Comparison of ENCODE assay signal across 16 cellular contexts in genomic region chr11:131924446-131925240, GRCh38.
DNase-seq lines count a peak whose midpoint lies in the region; ATAC-seq and TF ChIP-seq lines count a peak whose summit lies in the region.
"Had no signal": no experiment of that assay in that cellular context is flagged by ENCODE, and none has a peak within 500 bp of the region (broad histone marks: within the 10 kb centered on the region; RNA-seq: fewer than 3 reads in every experiment).

No MANE protein-coding gene starts in this region.

- H3K4me1 Mint-ChIP-seq in activated CD8-positive, alpha-beta T cell treated with anti-CD3 and anti-CD28 coated beads for 36 hours (ENCODE audit: low read depth): no peaks in the 10 kb centered on the region
- H3K4me1 Mint-ChIP-seq: IgD-negative memory B cell had no signal

- ATAC-seq in Right ventricle myocardium superior (ENCODE audit: poor library complexity) (peak; percentile 39), heart left ventricle (no peak)
- no peak for ATAC-seq in activated CD8-positive, alpha-beta T cell treated with anti-CD3 and anti-CD28 coated beads for 36 hours
- ATAC-seq: Panc1 had no signal

- H3K27ac ChIP-seq in heart left ventricle (no peak overlapping the region), tibial artery (no peak overlapping the region)
- H3K27ac ChIP-seq: ascending aorta, tibial nerve had no signal

- H3K4me3 Mint-ChIP-seq in activated CD8-positive, alpha-beta T cell treated with anti-CD3 and anti-CD28 coated beads for 36 hours: no peak overlapping the region
- H3K4me3 Mint-ChIP-seq: IgD-negative memory B cell, mesothelial cell of epicardium had no signal

- H3K36me3 ChIP-seq in heart left ventricle (no peaks in the 10 kb centered on the region), skeletal muscle satellite cell (ENCODE audit: insufficient read depth, low read length) (no peaks in the 10 kb centered on the region), tibial artery (no peaks in the 10 kb centered on the region)
- H3K36me3 ChIP-seq: ascending aorta, tibial nerve had no signal

- H3K27ac Mint-ChIP-seq in activated CD8-positive, alpha-beta T cell treated with anti-CD3 and anti-CD28 coated beads for 36 hours: no peak overlapping the region
- H3K27ac Mint-ChIP-seq: IgD-negative memory B cell, mesothelial cell of epicardium had no signal

- H3K4me3 ChIP-seq in heart left ventricle (no peak overlapping the region), fibroblast of the aortic adventitia (ENCODE audit: low read depth, low read length) (no peak overlapping the region), skeletal muscle satellite cell (ENCODE audit: low read length) (peak overlapping the region; percentile 9), tibial artery (no peak overlapping the region)
- H3K4me3 ChIP-seq: ascending aorta, tibial nerve had no signal

- H3K9me3 ChIP-seq in heart left ventricle: no peaks in the 10 kb centered on the region
- H3K9me3 ChIP-seq in skeletal muscle satellite cell (replicated peaks; ENCODE audit: low read length): no peaks in the 10 kb centered on the region
- H3K9me3 ChIP-seq in tibial artery: no peaks in the 10 kb centered on the region
- H3K9me3 ChIP-seq: ascending aorta, tibial nerve had no signal

- H3K4me1 ChIP-seq in heart left ventricle (peaks cover 0 to 9% (median 0%) of the 10 kb centered on the region in 12 donors), skeletal muscle satellite cell (ENCODE audit: control insufficient read depth, insufficient read depth, low read length) (peaks cover 16% of the 10 kb centered on the region), tibial artery (no peaks in the 10 kb centered on the region)
- H3K4me1 ChIP-seq: ascending aorta had no signal

- TF ChIP-seq POLR2A in heart left ventricle (IDR thresholded peaks at IDR 0.05): no peak

- intact Hi-C loops in Right ventricle myocardium superior (cut with DNase I) (no loop called here), heart left ventricle (cut with DNase I) (loop anchor here in 1 of 10 donors (10.0 kb wide), 1 partner anchor 60 kb away; no protein-coding TSS in a partner anchor), tibial artery (cut with DNase I; ENCODE audit: low total_unique reads) (no loop called here)
- intact Hi-C loops in activated CD8-positive, alpha-beta T cell treated with anti-CD3 and anti-CD28 coated beads for 36 hours (cut with micrococcal nuclease): no loop called here

- H3K27me3 ChIP-seq in heart left ventricle (no peaks in the 10 kb centered on the region), skeletal muscle satellite cell (ENCODE audit: control insufficient read depth, insufficient read depth, low read length) (no peaks in the 10 kb centered on the region), tibial artery (no peaks in the 10 kb centered on the region)
- H3K27me3 ChIP-seq: ascending aorta, tibial nerve had no signal

- CTCF ChIA-PET in activated CD8-positive, alpha-beta T cell treated with anti-CD3 and anti-CD28 coated beads for 36 hours (lab: Charles Lee): no interaction called here

- H3K4me2 ChIP-seq in skeletal muscle satellite cell (ENCODE audit: low read length): peak overlapping the region; percentile 69

- WGBS in heart left ventricle, 4 donors: 32 to 45% (median 37%) methylated on average over 4 of the region's 4 CpGs

- TF ChIP-seq CTCF in heart left ventricle (IDR thresholded peaks at IDR 0.05): no peak
- no peak for TF ChIP-seq CTCF in fibroblast of the aortic adventitia (IDR thresholded peaks at IDR 0.05; ENCODE audit: insufficient read depth, low read length)
- no peak for TF ChIP-seq CTCF in tibial artery (IDR thresholded peaks at IDR 0.05)
- no peak for TF ChIP-seq CTCF in activated CD8-positive, alpha-beta T cell treated with anti-CD3 and anti-CD28 coated beads for 36 hours (IDR thresholded peaks at IDR 0.05)

- no peaks in the 10 kb centered on the region for H3K36me3 Mint-ChIP-seq in activated CD8-positive, alpha-beta T cell treated with anti-CD3 and anti-CD28 coated beads for 36 hours (ENCODE audit: low read depth)
- H3K36me3 Mint-ChIP-seq: mesothelial cell of epicardium had no signal

- DNase-seq in Right ventricle myocardium superior (no peak), heart left ventricle (no peak), astrocyte of the hippocampus (ENCODE audit: low read depth, low spot score) (peak; percentile 90), fibroblast of the aortic adventitia (ENCODE audit: low read depth) (peak; percentile 65), tibial artery (no peak), OCI-M2 (lab: John Stamatoyannopoulos, UW; ENCODE audit: unreplicated experiment) (no peak)
- no peak for DNase-seq in activated CD8-positive, alpha-beta T cell treated with anti-CD3 and anti-CD28 coated beads for 36 hours
- DNase-seq: NCI-H146; NCI-H510A; stimulated activated CD8-positive, alpha-beta memory T cell treated with anti-CD3 and anti-CD28 coated beads, Interleukin-4, amount 100 ng/mL, for 48 hours had no signal

- H3K9ac ChIP-seq in skeletal muscle satellite cell (ENCODE audit: low read depth, low read length): peak overlapping the region; percentile 54

- peaks cover 1% of the 10 kb centered on the region for H3K27me3 Mint-ChIP-seq in activated CD8-positive, alpha-beta T cell treated with anti-CD3 and anti-CD28 coated beads for 36 hours
- H3K27me3 Mint-ChIP-seq: IgD-negative memory B cell had no signal

- H3K9me3 Mint-ChIP-seq in activated CD8-positive, alpha-beta T cell treated with anti-CD3 and anti-CD28 coated beads for 36 hours: no peaks in the 10 kb centered on the region
- H3K9me3 Mint-ChIP-seq: mesothelial cell of epicardium had no signal

- POLR2A ChIA-PET in activated CD8-positive, alpha-beta T cell treated with anti-CD3 and anti-CD28 coated beads for 36 hours (lab: Charles Lee): no interaction called here

Comparison
In these comparisons a context has a peak if more than half of its experiments do, and no peak if none do; other contexts are left out.
1. DNase-seq: peak in astrocyte of the hippocampus (single experiment) and fibroblast of the aortic adventitia (single experiment); none in Right ventricle myocardium superior (single experiment), heart left ventricle (0 of 5), tibial artery (0 of 2), OCI-M2 (single experiment) and activated CD8-positive, alpha-beta T cell treated with anti-CD3 and anti-CD28 coated beads for 36 hours (single experiment).